9 cellular contexts compared by ENCODE assay signal in the genomic region with DNA sequence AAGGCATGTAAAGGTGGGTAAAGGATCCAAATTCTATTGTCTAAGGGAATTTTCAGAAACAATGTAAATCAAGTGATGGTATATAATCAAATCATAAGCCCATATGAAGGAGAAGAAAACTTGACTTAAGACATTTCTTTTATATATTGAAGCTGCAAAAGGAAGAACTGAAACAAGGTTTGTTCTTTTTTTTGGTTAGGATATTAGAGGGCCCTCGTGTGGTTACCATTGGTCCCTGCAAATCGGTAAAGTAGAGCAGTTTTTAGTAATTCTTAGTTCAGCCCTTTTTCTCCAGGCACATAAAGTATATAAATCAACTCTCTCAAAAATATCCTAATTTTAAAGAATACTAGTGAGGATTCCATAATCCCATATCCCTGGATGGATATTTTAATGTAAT.
DNase-seq lines count a peak whose midpoint lies in the region; ATAC-seq, FAIRE-seq and TF ChIP-seq lines count a peak whose summit lies in the region.
"Had no signal": no experiment of that assay in that cellular context is flagged by ENCODE, and none has a peak within 500 bp of the region (broad histone marks: within the 10 kb centered on the region; RNA-seq: fewer than 3 reads in every experiment).

No MANE protein-coding gene starts in this region.

- no peak overlapping the region for H3K27ac Mint-ChIP-seq in osteocyte (ENCODE audit: unreplicated experiment)

- H3K4me1 Mint-ChIP-seq in osteocyte (ENCODE audit: unreplicated experiment), result peaks cover 57% of the 10 kb centered on the region

- CTCF ChIA-PET in A549 (lab: Yijun Ruan, JAX), result interaction anchor here (0.6 to 5.5 kb wide), 10 partner anchors 14 to 199 kb away, joined by 3 to 49 read pairs (median 4); no protein-coding TSS in a partner anchor

- no peak for TF ChIP-seq POLR2A in A549 (IDR thresholded peaks at IDR 0.05; ENCODE audit: low read length)

- H3K9ac ChIP-seq in OCI-LY3 (ENCODE audit: low read length), result no peak overlapping the region

- H3K4me3 ChIP-seq in A549, result no peak overlapping the region
- H3K4me3 ChIP-seq in OCI-LY3 (ENCODE audit: low read length), result no peak overlapping the region
- H3K4me3 ChIP-seq in coronary artery, result no peak overlapping the region

- H4K20me1 ChIP-seq in OCI-LY3 (ENCODE audit: insufficient read depth, low read length), result no peaks in the 10 kb centered on the region

- H3K9me3 ChIP-seq in A549 (no peaks in the 10 kb centered on the region), OCI-LY3 (ENCODE audit: insufficient read depth, low read length) (no peaks in the 10 kb centered on the region)

- no peak for TF ChIP-seq EP300 in A549 (IDR thresholded peaks at IDR 0.05)

- POLR2A ChIA-PET in A549 (lab: Yijun Ruan, JAX), result interaction anchor here (0.9 to 2.9 kb wide), 2 partner anchors 17 to 105 kb away, joined by 4 to 14 read pairs; a partner anchor contains a TSS

- H3K36me3 Mint-ChIP-seq in osteocyte (ENCODE audit: unreplicated experiment), result peaks cover 9% of the 10 kb centered on the region

- in situ Hi-C loops in GM13977 (cut with MboI; ENCODE audit: low pct_unique_long_range_greater_than_20kb, low sequenced_read_pairs, unreplicated experiment), result loop anchor here (25.0 kb wide), 1 partner anchor 485 kb away; no protein-coding TSS in a partner anchor

- peak; percentile 46 to 52; a peak in 4 of 5 replicates for TF ChIP-seq RAD21 in A549 (conservative IDR thresholded peaks at IDR 0.05 in 1 of 2, IDR thresholded peaks at IDR 0.05 in 1 of 2)

- no peaks in the 10 kb centered on the region for H3K36me3 ChIP-seq in OCI-LY3 (replicated peaks; ENCODE audit: low read depth, low read length)

- no peak for DNase-seq in A549 (ENCODE audit: low read depth in 1 of 2, low spot score in 1 of 2)
- DNase-seq in GM13977 (ENCODE audit: low spot score), result peak; percentile 40
- DNase-seq in coronary artery (ENCODE audit: low spot score), result no peak
- no peak for DNase-seq in osteocyte (ENCODE audit: extremely low spot score, unreplicated experiment)
- DNase-seq in glomerular visceral epithelial cell (ENCODE audit: extremely low spot score), result no peak
- DNase-seq in COR-L47 (lab: John Stamatoyannopoulos, UW), result no peak

- no peak for ATAC-seq in A549
- no peak for ATAC-seq in HG03432 (IDR thresholded peaks at IDR 0.05; ENCODE audit: unreplicated experiment)

- FAIRE-seq in A549 (lab: Jason Lieb, UNC), result no peak

- TF ChIP-seq CTCF in A549 (IDR thresholded peaks at IDR 0.05), result peak; percentile 48
- peak; percentile 61 for TF ChIP-seq CTCF in GM13977 (IDR thresholded peaks at IDR 0.05; ENCODE audit: extremely low read depth, insufficient read depth, missing control alignments)
- peak; percentile 82 for TF ChIP-seq CTCF in OCI-LY3 (IDR thresholded peaks at IDR 0.05; ENCODE audit: low read depth, low read length)
- peak; percentile 26 for TF ChIP-seq CTCF in coronary artery (IDR thresholded peaks at IDR 0.05)
- TF ChIP-seq CTCF in osteocyte (IDR thresholded peaks at IDR 0.05), result peak; percentile 72

- H2AFZ ChIP-seq in OCI-LY3 (ENCODE audit: low read depth, low read length), result no peak overlapping the region

- H3K27me3 Mint-ChIP-seq in osteocyte (ENCODE audit: unreplicated experiment), result no peaks in the 10 kb centered on the region

- H3K79me2 ChIP-seq in OCI-LY3 (ENCODE audit: low read length), result no peaks in the 10 kb centered on the region

- H3K27ac ChIP-seq in A549 (no peak overlapping the region; a peak in 1 of 6 replicates), OCI-LY3 (ENCODE audit: low read length) (no peak overlapping the region), coronary artery (no peak overlapping the region)
- H3K27ac ChIP-seq: epithelial cell of prostate had no signal

- no peaks in the 10 kb centered on the region for H3K27me3 ChIP-seq in OCI-LY3 (ENCODE audit: low read depth, low read length)

- peaks cover 10% of the 10 kb centered on the region for H3K9me3 Mint-ChIP-seq in osteocyte (ENCODE audit: unreplicated experiment)

- H3K4me1 ChIP-seq in A549 (peaks cover 37% of the 10 kb centered on the region), OCI-LY3 (ENCODE audit: low read length) (peaks cover 19% of the 10 kb centered on the region)

- no peak overlapping the region for H3K4me3 Mint-ChIP-seq in osteocyte (ENCODE audit: unreplicated experiment)

- H3K4me2 ChIP-seq in A549, result no peak overlapping the region; the same call in 2 of the 3 replicates
- H3K4me2 ChIP-seq in OCI-LY3 (ENCODE audit: low read length), result peak overlapping the region; percentile 32

- WGBS in A549 (ENCODE audit: missing lambda C conversion rate), result 34% methylated on average over 2 of the region's 2 CpGs

TF ChIP-seq in A549, 52 proteins besides CTCF, POLR2A, EP300 and RAD21:
- TF ChIP-seq FOSL2 (IDR thresholded peaks at IDR 0.05) (no peak), FOSL2 (CRISPR knock-in tag; IDR thresholded peaks at IDR 0.05) (no peak), SMC3 (IDR thresholded peaks at IDR 0.05) (peak; percentile 60)
- TF ChIP-seq, protein P1, sequence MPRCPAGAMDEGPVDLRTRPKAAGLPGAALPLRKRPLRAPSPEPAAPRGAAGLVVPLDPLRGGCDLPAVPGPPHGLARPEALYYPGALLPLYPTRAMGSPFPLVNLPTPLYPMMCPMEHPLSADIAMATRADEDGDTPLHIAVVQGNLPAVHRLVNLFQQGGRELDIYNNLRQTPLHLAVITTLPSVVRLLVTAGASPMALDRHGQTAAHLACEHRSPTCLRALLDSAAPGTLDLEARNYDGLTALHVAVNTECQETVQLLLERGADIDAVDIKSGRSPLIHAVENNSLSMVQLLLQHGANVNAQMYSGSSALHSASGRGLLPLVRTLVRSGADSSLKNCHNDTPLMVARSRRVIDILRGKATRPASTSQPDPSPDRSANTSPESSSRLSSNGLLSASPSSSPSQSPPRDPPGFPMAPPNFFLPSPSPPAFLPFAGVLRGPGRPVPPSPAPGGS (IDR thresholded peaks at IDR 0.05), result no peak

Comparison
In these comparisons a context has a peak if more than half of its experiments do, and no peak if none do; other contexts are left out.
1. CTCF ChIP-seq: peak in every context shown above with its lines; median percentile 82 in OCI-LY3; 72 in osteocyte; 61 in GM13977; 48 in A549; 26 in coronary artery.